ENCODE assay signal across 39 cellular contexts in genomic region chr19:3850320-3850972, GRCh38. TPM values are rescaled to one million over a fixed set of nuclear protein-coding genes. Genes with fewer than 3 reads are reported as not detected.
"Had no signal": no experiment of that assay in that cellular context is flagged by ENCODE, and none has a peak within 500 bp of the region (broad histone marks: within the 10 kb centered on the region; RNA-seq: fewer than 3 reads in every experiment).

No MANE protein-coding gene starts in this region.

- H3K4me1 ChIP-seq: ascending aorta had no signal

- H3K4me3 Mint-ChIP-seq: activated B cell treated with CpG ODN at 0.5 μM for 24 hours; activated CD4-positive, alpha-beta memory T cell treated with anti-CD3 and anti-CD28 coated beads, Interleukin-2, amount 10 ng/mL, durations not matched to agents 7 days and 5 days; activated CD4-positive, alpha-beta T cell treated with anti-CD3 and anti-CD28 coated beads for 36 hours; activated CD4-positive, alpha-beta T cell treated with anti-CD3 and anti-CD28 coated beads, Interleukin-2, amount 10 ng/mL, durations not matched to agents 7 days and 5 days; activated CD8-positive, alpha-beta memory T cell treated with anti-CD3 and anti-CD28 coated beads, Interleukin-2, amount 10 ng/mL, durations not matched to agents 7 days and 5 days; activated CD8-positive, alpha-beta T cell treated with anti-CD3 and anti-CD28 coated beads, Interleukin-2, amount 10 ng/mL, durations not matched to agents 7 days and 5 days; activated naive CD4-positive, alpha-beta T cell treated with anti-CD3 and anti-CD28 coated beads, Interleukin-2, amount 10 ng/mL, durations not matched to agents 7 days and 5 days; activated naive CD4-positive, alpha-beta T cell treated with anti-CD3 and anti-CD28 coated beads, Interleukin-2, amount 50 U/mL, for 24 hours; activated naive CD8-positive, alpha-beta T cell; activated naive CD8-positive, alpha-beta T cell treated with anti-CD3 and anti-CD28 coated beads, Interleukin-2, amount 10 ng/mL, durations not matched to agents 7 days and 5 days; activated naive CD8-positive, alpha-beta T cell treated with anti-CD3 and anti-CD28 coated beads, Interleukin-2, amount 50 U/mL, for 24 hours; activated T-cell treated with anti-CD3 and anti-CD28 coated beads, Interleukin-2, amount 50 U/mL, for 24 hours; brain; central memory CD8-positive, alpha-beta T cell; T-helper 1 cell treated with Interleukin-12 subunit alpha and Interleukin-12 subunit beta and Interleukin-4 antibody, amounts not matched to agents 30 μg/mL and 1 μg/mL, for 36 hours; T-helper 2 cell treated with Interferon-gamma antibody and Interleukin-4, amounts not matched to agents 5 μg/mL and 100 μg/mL, for 36 hours had no signal

- H3K27ac Mint-ChIP-seq: activated B cell treated with CpG ODN at 0.5 μM for 24 hours; activated CD4-positive, alpha-beta memory T cell treated with anti-CD3 and anti-CD28 coated beads, Interleukin-2, amount 10 ng/mL, durations not matched to agents 7 days and 5 days; activated CD4-positive, alpha-beta T cell treated with anti-CD3 and anti-CD28 coated beads for 36 hours; activated CD4-positive, alpha-beta T cell treated with anti-CD3 and anti-CD28 coated beads, Interleukin-2, amount 10 ng/mL, durations not matched to agents 7 days and 5 days; activated CD8-positive, alpha-beta memory T cell treated with anti-CD3 and anti-CD28 coated beads, Interleukin-2, amount 10 ng/mL, durations not matched to agents 7 days and 5 days; activated CD8-positive, alpha-beta T cell treated with anti-CD3 and anti-CD28 coated beads, Interleukin-2, amount 10 ng/mL, durations not matched to agents 7 days and 5 days; activated naive CD4-positive, alpha-beta T cell treated with anti-CD3 and anti-CD28 coated beads, Interleukin-2, amount 10 ng/mL, durations not matched to agents 7 days and 5 days; activated naive CD4-positive, alpha-beta T cell treated with anti-CD3 and anti-CD28 coated beads, Interleukin-2, amount 50 U/mL, for 24 hours; activated naive CD8-positive, alpha-beta T cell; activated naive CD8-positive, alpha-beta T cell treated with anti-CD3 and anti-CD28 coated beads, Interleukin-2, amount 10 ng/mL, durations not matched to agents 7 days and 5 days; activated naive CD8-positive, alpha-beta T cell treated with anti-CD3 and anti-CD28 coated beads, Interleukin-2, amount 50 U/mL, for 24 hours; activated T-cell treated with anti-CD3 and anti-CD28 coated beads, Interleukin-2, amount 50 U/mL, for 24 hours; activated T-helper 2 cell treated with anti-CD3 and anti-CD28 coated beads, Interferon-gamma antibody, Interleukin-2, Interleukin-4, amounts not matched to agents 10 μg/mL and 5 μg/mL and 100 μg/mL, durations not matched to agents 14 hours and 24 hours and 36 hours; brain; T-helper 1 cell treated with Interleukin-12 subunit alpha and Interleukin-12 subunit beta and Interleukin-4 antibody, amounts not matched to agents 30 μg/mL and 1 μg/mL, for 36 hours; T-helper 2 cell treated with Interferon-gamma antibody and Interleukin-4, amounts not matched to agents 5 μg/mL and 100 μg/mL, for 36 hours had no signal

- H3K4me3 ChIP-seq: ascending aorta, cardiac muscle cell had no signal

- DNase-seq: activated B cell treated with CpG ODN at 0.5 μM for 24 hours; activated CD4-positive, alpha-beta memory T cell treated with anti-CD3 and anti-CD28 coated beads, Interleukin-2, amount 10 ng/mL, durations not matched to agents 7 days and 5 days; activated CD4-positive, alpha-beta T cell treated with anti-CD3 and anti-CD28 coated beads for 36 hours; activated CD4-positive, alpha-beta T cell treated with anti-CD3 and anti-CD28 coated beads for 48 hours; activated CD4-positive, alpha-beta T cell treated with anti-CD3 and anti-CD28 coated beads, Interleukin-2, amount 10 ng/mL, durations not matched to agents 7 days and 5 days; activated CD4-positive, alpha-beta T cell treated with anti-CD3 and anti-CD28 coated beads, Interleukin-2, amount 50 U/mL, for 48 hours; activated CD4-positive, CD25-positive, alpha-beta regulatory T cell treated with anti-CD3 and anti-CD28 coated beads, Interleukin-2, amount 50 U/mL, for 72 hours; activated CD8-positive, alpha-beta memory T cell treated with anti-CD3 and anti-CD28 coated beads for 24 hours; activated CD8-positive, alpha-beta memory T cell treated with anti-CD3 and anti-CD28 coated beads, Interleukin-2, amount 10 ng/mL, durations not matched to agents 7 days and 5 days; activated CD8-positive, alpha-beta memory T cell treated with anti-CD3 and anti-CD28 coated beads, Interleukin-2, amount 50 U/mL, for 48 hours; activated CD8-positive, alpha-beta T cell treated with anti-CD3 and anti-CD28 coated beads, Interleukin-2, amount 10 ng/mL, durations not matched to agents 7 days and 5 days; activated effector memory CD4-positive, alpha-beta T cell treated with Interleukin-2 at 50 U/mL for 16 hours; activated gamma-delta T cell; activated naive CD4-positive, alpha-beta T cell treated with anti-CD3 and anti-CD28 coated beads, Interleukin-2, amount 10 ng/mL, durations not matched to agents 7 days and 5 days; activated naive CD4-positive, alpha-beta T cell treated with Interleukin-2 at 50 U/mL for 16 hours; activated naive CD8-positive, alpha-beta T cell treated with anti-CD3 and anti-CD28 coated beads, Interleukin-2, amount 10 ng/mL, durations not matched to agents 7 days and 5 days; activated naive CD8-positive, alpha-beta T cell treated with anti-CD3 and anti-CD28 coated beads, Interleukin-2, amount 50 U/mL, for 24 hours; activated T-cell treated with anti-CD3 and anti-CD28 coated beads, Interleukin-2, amount 50 U/mL, for 24 hours; activated T-cell treated with anti-CD3 and anti-CD28 coated beads, Interleukin-2, amount 50 U/mL, for 48 hours; amygdala; anterior cingulate cortex; caudate nucleus; cerebellar nuclear complex; T-helper 1 cell; T-helper 2 cell; T-helper 9 cell had no signal

- ATAC-seq: activated CD4-positive, alpha-beta T cell treated with anti-CD3 and anti-CD28 coated beads for 36 hours; activated CD8-positive, alpha-beta memory T cell treated with anti-CD3 and anti-CD28 coated beads, Interleukin-2, amount 10 ng/mL, durations not matched to agents 7 days and 5 days; activated CD8-positive, alpha-beta T cell treated with anti-CD3 and anti-CD28 coated beads, Interleukin-2, amount 10 ng/mL, durations not matched to agents 7 days and 5 days; activated naive CD8-positive, alpha-beta T cell treated with anti-CD3 and anti-CD28 coated beads, Interleukin-2, amount 50 U/mL, for 24 hours had no signal

- H3K27me3 ChIP-seq: ascending aorta, cardiac muscle cell had no signal

- FAIRE-seq: bronchial epithelial cell, TTC549 had no signal

- H3K9me3 Mint-ChIP-seq: central memory CD8-positive, alpha-beta T cell had no signal

- H3K27me3 Mint-ChIP-seq: activated B cell treated with CpG ODN at 0.5 μM for 24 hours; activated CD4-positive, alpha-beta memory T cell treated with anti-CD3 and anti-CD28 coated beads, Interleukin-2, amount 10 ng/mL, durations not matched to agents 7 days and 5 days; activated CD8-positive, alpha-beta memory T cell treated with anti-CD3 and anti-CD28 coated beads, Interleukin-2, amount 10 ng/mL, durations not matched to agents 7 days and 5 days; activated naive CD4-positive, alpha-beta T cell treated with anti-CD3 and anti-CD28 coated beads, Interleukin-2, amount 50 U/mL, for 24 hours; activated naive CD8-positive, alpha-beta T cell; activated naive CD8-positive, alpha-beta T cell treated with anti-CD3 and anti-CD28 coated beads, Interleukin-2, amount 10 ng/mL, durations not matched to agents 7 days and 5 days; activated T-cell treated with anti-CD3 and anti-CD28 coated beads, Interleukin-2, amount 50 U/mL, for 24 hours; central memory CD8-positive, alpha-beta T cell had no signal

- H3K27ac ChIP-seq: ascending aorta, cardiac muscle cell, VCaP had no signal

- H3K36me3 Mint-ChIP-seq: activated CD8-positive, alpha-beta memory T cell treated with anti-CD3 and anti-CD28 coated beads, Interleukin-2, amount 10 ng/mL, durations not matched to agents 7 days and 5 days; activated naive CD4-positive, alpha-beta T cell treated with anti-CD3 and anti-CD28 coated beads, Interleukin-2, amount 10 ng/mL, durations not matched to agents 7 days and 5 days had no signal

- H3K4me1 Mint-ChIP-seq: activated CD4-positive, alpha-beta T cell treated with anti-CD3 and anti-CD28 coated beads for 36 hours; activated CD4-positive, alpha-beta T cell treated with anti-CD3 and anti-CD28 coated beads, Interleukin-2, amount 10 ng/mL, durations not matched to agents 7 days and 5 days; activated CD8-positive, alpha-beta memory T cell treated with anti-CD3 and anti-CD28 coated beads, Interleukin-2, amount 10 ng/mL, durations not matched to agents 7 days and 5 days; activated naive CD4-positive, alpha-beta T cell treated with anti-CD3 and anti-CD28 coated beads, Interleukin-2, amount 10 ng/mL, durations not matched to agents 7 days and 5 days; activated naive CD4-positive, alpha-beta T cell treated with anti-CD3 and anti-CD28 coated beads, Interleukin-2, amount 50 U/mL, for 24 hours; activated naive CD8-positive, alpha-beta T cell treated with anti-CD3 and anti-CD28 coated beads, Interleukin-2, amount 10 ng/mL, durations not matched to agents 7 days and 5 days; activated naive CD8-positive, alpha-beta T cell treated with anti-CD3 and anti-CD28 coated beads, Interleukin-2, amount 50 U/mL, for 24 hours; brain; central memory CD8-positive, alpha-beta T cell had no signal

- H3K36me3 ChIP-seq: ascending aorta, cardiac muscle cell had no signal

RNA-seq across cellular contexts. Expression of gene ZFR2, which starts 18.4 kb away (rescaled TPM):
- total RNA-seq: ascending aorta, bronchial epithelial cell, chondrocyte had no signal

RNA-seq across cellular contexts. Expression of gene ATCAY, which starts 30.0 kb away (rescaled TPM):
- total RNA-seq: activated B cell treated with CpG ODN at 0.5 μM for 24 hours; activated CD4-positive, alpha-beta memory T cell treated with anti-CD3 and anti-CD28 coated beads, Interleukin-2, amount 10 ng/mL, durations not matched to agents 7 days and 5 days; activated CD4-positive, alpha-beta T cell treated with anti-CD3 and anti-CD28 coated beads, Interleukin-2, amount 10 ng/mL, durations not matched to agents 7 days and 5 days; activated CD8-positive, alpha-beta memory T cell treated with anti-CD3 and anti-CD28 coated beads, Interleukin-2, amount 10 ng/mL, durations not matched to agents 7 days and 5 days; activated CD8-positive, alpha-beta T cell treated with anti-CD3 and anti-CD28 coated beads, Interleukin-2, amount 10 ng/mL, durations not matched to agents 7 days and 5 days; activated naive CD8-positive, alpha-beta T cell treated with anti-CD3 and anti-CD28 coated beads, Interleukin-2, amount 10 ng/mL, durations not matched to agents 7 days and 5 days; activated T-helper 2 cell treated with anti-CD3 and anti-CD28 coated beads, Interferon-gamma antibody, Interleukin-2, Interleukin-4, amounts not matched to agents 10 μg/mL and 5 μg/mL and 100 μg/mL, durations not matched to agents 14 hours and 24 hours and 36 hours; ascending aorta; bronchial epithelial cell; chondrocyte had no signal
